In the genomic region with DNA sequence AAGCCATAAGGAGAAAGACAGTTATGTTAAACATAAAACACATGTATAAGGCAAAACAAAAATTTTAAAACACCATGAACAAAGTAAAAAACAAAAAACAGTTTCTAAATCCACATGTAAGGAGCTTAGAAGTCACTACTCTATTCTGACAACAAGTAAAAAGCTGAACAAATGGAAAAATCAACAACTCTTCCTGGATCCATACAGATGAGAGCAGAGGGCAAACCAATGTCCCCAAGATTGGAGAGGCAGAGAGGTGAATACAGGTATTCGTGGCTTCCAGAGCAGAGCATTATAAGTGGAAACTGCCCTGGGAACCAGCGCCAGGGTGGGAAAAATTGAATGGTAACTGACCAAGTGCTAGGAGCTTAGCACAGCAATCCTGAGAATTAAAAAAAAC, we compare ENCODE assay signal across 19 cellular contexts.
DNase-seq lines count a peak whose midpoint lies in the region; ATAC-seq, FAIRE-seq and TF ChIP-seq lines count a peak whose summit lies in the region.
"Had no signal": no experiment of that assay in that cellular context is flagged by ENCODE, and none has a peak within 500 bp of the region (broad histone marks: within the 10 kb centered on the region; RNA-seq: fewer than 3 reads in every experiment).

No MANE protein-coding gene starts in this region.

- H3K9ac ChIP-seq in H1 (replicated peaks in 1 of 4; ENCODE audit: extremely low read depth in 1 of 4, low read depth in 3 of 4, low read length in 3 of 4) (no peak overlapping the region), mesenchymal stem cell (ENCODE audit: low read length) (no peak overlapping the region)

- H3K4me1 Mint-ChIP-seq in activated T-cell treated with anti-CD3 and anti-CD28 coated beads, Interleukin-2, amount 50 U/mL, for 72 hours (ENCODE audit: low read depth) = no peaks in the 10 kb centered on the region
- no peaks in the 10 kb centered on the region for H3K4me1 Mint-ChIP-seq in T-cell
- H3K4me1 Mint-ChIP-seq: CD14-positive monocyte had no signal

- H2BK12ac ChIP-seq in H1 (ENCODE audit: low read depth, low read length) (no peak overlapping the region), mesenchymal stem cell (ENCODE audit: low read length in 2 of 2) (no peak overlapping the region)

- H4K91ac ChIP-seq in H1 (replicated peaks; ENCODE audit: insufficient read length, low read length) (no peak overlapping the region), mesenchymal stem cell (ENCODE audit: low read length) (no peak overlapping the region)

- H4K8ac ChIP-seq in H1 (ENCODE audit: extremely low read depth, insufficient read depth, low read length) = no peak overlapping the region
- H4K8ac ChIP-seq in mesenchymal stem cell (ENCODE audit: low read length) = no peak overlapping the region

- TF ChIP-seq POLR2A in H1 (IDR thresholded peaks at IDR 0.05; ENCODE audit: control extremely low read depth in 1 of 2, low read depth in 2 of 2, low read length in 2 of 2) = no peak

- H3K27ac ChIP-seq in H1 (ENCODE audit: low read depth, low read length) = no peak overlapping the region
- no peak overlapping the region for H3K27ac ChIP-seq in mesenchymal stem cell (ENCODE audit: low read length, poor library complexity, severe bottlenecking)
- H3K27ac ChIP-seq: 22Rv1 had no signal

- no peaks in the 10 kb centered on the region for H3K27me3 ChIP-seq in H1 (replicated peaks in 1 of 4; ENCODE audit: control insufficient read depth in 3 of 4, extremely low read depth in 1 of 4, insufficient read depth in 3 of 4, low read length in 3 of 4)
- H3K27me3 ChIP-seq in mesenchymal stem cell (ENCODE audit: control insufficient read depth in 1 of 2, insufficient read depth in 1 of 2, low read length in 2 of 2) = no peaks in the 10 kb centered on the region

- FAIRE-seq in H1 (lab: Jason Lieb, UNC) = peak; percentile 24
- FAIRE-seq: D721Med, G401.6, GM12891, HTR-8/SVneo had no signal

- CTCF ChIA-PET in H1 (lab: Charles Lee; ENCODE audit: partially characterized antibody) (no interaction called here), T-cell (lab: Charles Lee) (no interaction called here)

- H2AK5ac ChIP-seq in H1 (ENCODE audit: low read depth, low read length) (no peak overlapping the region), mesenchymal stem cell (ENCODE audit: low read length, severe bottlenecking) (no peak overlapping the region)

- no peak overlapping the region for H2BK20ac ChIP-seq in H1 (ENCODE audit: low read length)

- H4K5ac ChIP-seq in H1 (ENCODE audit: insufficient read length, low read depth, low read length) = no peak overlapping the region

- H2BK15ac ChIP-seq in H1 (ENCODE audit: low read length) = no peak overlapping the region
- no peak overlapping the region for H2BK15ac ChIP-seq in mesenchymal stem cell (ENCODE audit: low read depth, poor library complexity, severe bottlenecking)

- no peak overlapping the region for H3K4me3 Mint-ChIP-seq in activated T-cell treated with anti-CD3 and anti-CD28 coated beads, Interleukin-2, amount 50 U/mL, for 72 hours
- no peak overlapping the region for H3K4me3 Mint-ChIP-seq in T-cell
- H3K4me3 Mint-ChIP-seq: CD14-positive monocyte; CD8-positive, alpha-beta T cell had no signal

- no peak overlapping the region for H2BK120ac ChIP-seq in H1 (replicated peaks; ENCODE audit: low read depth, low read length)
- H2BK120ac ChIP-seq in mesenchymal stem cell (ENCODE audit: low read depth, low read length) = no peak overlapping the region

- H3K9me3 ChIP-seq in H1 (ENCODE audit: insufficient read depth in 2 of 2, low read depth in 1 of 2, low read length in 1 of 2) (peaks cover 7 to 8% of the 10 kb centered on the region in 2 experiments), mesenchymal stem cell (ENCODE audit: control insufficient read depth, low read length) (no peaks in the 10 kb centered on the region)

- H3K27me3 Mint-ChIP-seq in activated T-cell treated with anti-CD3 and anti-CD28 coated beads, Interleukin-2, amount 50 U/mL, for 72 hours (ENCODE audit: low read depth) = peaks cover 9% of the 10 kb centered on the region
- H3K27me3 Mint-ChIP-seq in T-cell = peaks cover 3 to 18% of the 10 kb centered on the region in 2 donors

- H3K36me3 ChIP-seq in H1 (ENCODE audit: control insufficient read depth in 2 of 4, insufficient read depth in 4 of 4, low read length in 3 of 4) = peaks cover 0 to 2% (median 0%) of the 10 kb centered on the region in 4 experiments; a peak in 1 of 8 replicates
- no peaks in the 10 kb centered on the region for H3K36me3 ChIP-seq in mesenchymal stem cell (ENCODE audit: control insufficient read depth in 1 of 2, insufficient read depth in 2 of 2, low read depth in 1 of 2, low read length in 2 of 2)

- no peak for TF ChIP-seq EP300 in H1 (IDR thresholded peaks at IDR 0.05; ENCODE audit: borderline replicate concordance in 1 of 2, low read depth in 2 of 2, low read length in 2 of 2)

- TF ChIP-seq RAD21 in H1 (IDR thresholded peaks at IDR 0.05 in 1 of 2, conservative IDR thresholded peaks at IDR 0.05 in 1 of 2; ENCODE audit: low read depth in 2 of 2, low read length in 2 of 2) = no peak

- WGBS in H1 (ENCODE audit: extremely low coverage in 1 of 2, insufficient coverage in 1 of 2, insufficient read length in 1 of 2, insufficient replicate concordance in 2 of 2, low coverage in 1 of 2, low lambda C conversion rate in 2 of 2, missing lambda C conversion rate in 1 of 2), 2 experiments = 78% methylated on average over 2 of the region's 2 CpGs; no CpG with 5 or more reads in 1 of the 2 experiments
- WGBS in mesenchymal stem cell = 91% methylated on average over 2 of the region's 2 CpGs

- POLR2A ChIA-PET in H1 (lab: Charles Lee; ENCODE audit: partially characterized antibody) = no interaction called here
- POLR2A ChIA-PET in T-cell (lab: Charles Lee) = no interaction called here

- peaks cover 0 to 2% of the 10 kb centered on the region in 2 experiments for H4K20me1 ChIP-seq in H1 (replicated peaks in 1 of 2; ENCODE audit: control insufficient read depth in 1 of 2, insufficient read depth in 2 of 2, low read length in 2 of 2)

- ATAC-seq in activated T-cell treated with anti-CD3 and anti-CD28 coated beads, Interleukin-2, amount 50 U/mL, for 72 hours (replicated peaks in 1 of 2) = no peak
- ATAC-seq in GM19328 (IDR thresholded peaks at IDR 0.05; ENCODE audit: unreplicated experiment) = no peak
- no peak for ATAC-seq in T-cell (replicated peaks in 1 of 4)
- no peak for ATAC-seq in GM18519 (IDR thresholded peaks at IDR 0.05; ENCODE audit: low FRiP score, unreplicated experiment)
- ATAC-seq: CD8-positive, alpha-beta T cell had no signal

- H3K9me3 Mint-ChIP-seq in activated T-cell treated with anti-CD3 and anti-CD28 coated beads, Interleukin-2, amount 50 U/mL, for 72 hours = no peaks in the 10 kb centered on the region
- H3K9me3 Mint-ChIP-seq in T-cell = no peaks in the 10 kb centered on the region

- H3K18ac ChIP-seq in H1 (ENCODE audit: extremely low read depth, low read length) = no peak overlapping the region
- H3K18ac ChIP-seq in mesenchymal stem cell (ENCODE audit: low read depth in 1 of 2, low read length in 2 of 2) = no peak overlapping the region

- H3K4me2 ChIP-seq in H1 (ENCODE audit: insufficient read depth in 1 of 2, low read depth in 2 of 2, low read length in 2 of 2) (no peak overlapping the region), mesenchymal stem cell (ENCODE audit: low read length, poor library complexity, severe bottlenecking) (no peak overlapping the region)

- H3K14ac ChIP-seq in H1 (ENCODE audit: insufficient read length) (no peak overlapping the region), mesenchymal stem cell (ENCODE audit: low read length in 2 of 2) (no peak overlapping the region)

- no peak overlapping the region for H3K4ac ChIP-seq in H1 (replicated peaks; ENCODE audit: insufficient read length, low read depth, low read length)
- H3K4ac ChIP-seq in mesenchymal stem cell (ENCODE audit: low read depth in 1 of 2, low read length in 2 of 2) = no peak overlapping the region

- H3K4me3 ChIP-seq in H1 (ENCODE audit: extremely low read depth in 1 of 4, insufficient read depth in 2 of 4, low read depth in 3 of 4, low read length in 4 of 4) = peak overlapping the region in 1 of 4 experiments; percentile 3; a peak in 2 of 8 replicates
- no peak overlapping the region for H3K4me3 ChIP-seq in mesenchymal stem cell (ENCODE audit: insufficient read depth in 1 of 2, low read depth in 1 of 2, low read length in 2 of 2)

- H3K56ac ChIP-seq in H1 (replicated peaks; ENCODE audit: insufficient read length, low read depth, low read length) = no peak overlapping the region

- H2BK5ac ChIP-seq in H1 (ENCODE audit: low read depth, low read length) (no peak overlapping the region), mesenchymal stem cell (ENCODE audit: low read depth, low read length, poor library complexity, severe bottlenecking) (peak overlapping the region; percentile 66)

- DNase-seq in activated T-cell treated with anti-CD3 and anti-CD28 coated beads, Interleukin-2, amount 50 U/mL, for 72 hours = no peak
- no peak for DNase-seq in activated T-cell treated with anti-CD3 and anti-CD28 coated beads, Interleukin-2, amount 50 U/mL, for 1 hour
- DNase-seq in H1 (ENCODE audit: low read depth in 1 of 2, low spot score in 2 of 2) = no peak
- no peak for DNase-seq in mesenchymal stem cell
- DNase-seq in T-cell = no peak
- DNase-seq: CD8-positive, alpha-beta T cell; COR-L47; DMS153; DMS79 treated with DMSO at 0.1 percent for 48 hours; EL; H7 had no signal

- no peak overlapping the region for H3K23ac ChIP-seq in H1 (ENCODE audit: insufficient read length)
- no peak overlapping the region for H3K23ac ChIP-seq in mesenchymal stem cell (ENCODE audit: low read length in 2 of 2)

- no peak for TF ChIP-seq CTCF in H1 (IDR thresholded peaks at IDR 0.05; ENCODE audit: control extremely low read depth in 1 of 3, insufficient read depth in 1 of 3, low read depth in 1 of 3, low read length in 3 of 3)

- H3K23me2 ChIP-seq in H1 (ENCODE audit: low read depth, low read length) = no peaks in the 10 kb centered on the region

- H3K4me1 ChIP-seq in H1 (replicated peaks in 1 of 4; ENCODE audit: control insufficient read depth in 3 of 4, insufficient read depth in 4 of 4, low read length in 3 of 4) = no peaks in the 10 kb centered on the region
- H3K4me1 ChIP-seq in mesenchymal stem cell (ENCODE audit: control insufficient read depth, insufficient read depth, low read depth, low read length) = no peaks in the 10 kb centered on the region

- peak overlapping the region; percentile 21 for H3K27ac Mint-ChIP-seq in activated T-cell treated with anti-CD3 and anti-CD28 coated beads, Interleukin-2, amount 50 U/mL, for 72 hours
- no peak overlapping the region for H3K27ac Mint-ChIP-seq in T-cell
- H3K27ac Mint-ChIP-seq: CD14-positive monocyte; CD8-positive, alpha-beta T cell had no signal

- no peaks in the 10 kb centered on the region for H3K79me2 ChIP-seq in H1 (ENCODE audit: control insufficient read depth in 1 of 2, insufficient read depth in 2 of 2, low read length in 2 of 2)

- H3K36me3 Mint-ChIP-seq in activated T-cell treated with anti-CD3 and anti-CD28 coated beads, Interleukin-2, amount 50 U/mL, for 72 hours (ENCODE audit: insufficient read depth in 2 of 2) = peaks cover 0 to 2% of the 10 kb centered on the region in 2 donors
- no peaks in the 10 kb centered on the region for H3K36me3 Mint-ChIP-seq in T-cell
- H3K36me3 Mint-ChIP-seq: CD14-positive monocyte; CD8-positive, alpha-beta T cell had no signal

- H2AFZ ChIP-seq in H1 (ENCODE audit: low read length) (no peak overlapping the region), mesenchymal stem cell (ENCODE audit: low read depth, low read length) (no peak overlapping the region)

- no peaks in the 10 kb centered on the region for H3K79me1 ChIP-seq in H1 (ENCODE audit: low read depth, low read length)
- peaks cover 17% of the 10 kb centered on the region for H3K79me1 ChIP-seq in mesenchymal stem cell (replicated peaks; ENCODE audit: low read length, poor library complexity, severe bottlenecking)
